ENCODE assay signal across 24 cellular contexts in the genomic region with DNA sequence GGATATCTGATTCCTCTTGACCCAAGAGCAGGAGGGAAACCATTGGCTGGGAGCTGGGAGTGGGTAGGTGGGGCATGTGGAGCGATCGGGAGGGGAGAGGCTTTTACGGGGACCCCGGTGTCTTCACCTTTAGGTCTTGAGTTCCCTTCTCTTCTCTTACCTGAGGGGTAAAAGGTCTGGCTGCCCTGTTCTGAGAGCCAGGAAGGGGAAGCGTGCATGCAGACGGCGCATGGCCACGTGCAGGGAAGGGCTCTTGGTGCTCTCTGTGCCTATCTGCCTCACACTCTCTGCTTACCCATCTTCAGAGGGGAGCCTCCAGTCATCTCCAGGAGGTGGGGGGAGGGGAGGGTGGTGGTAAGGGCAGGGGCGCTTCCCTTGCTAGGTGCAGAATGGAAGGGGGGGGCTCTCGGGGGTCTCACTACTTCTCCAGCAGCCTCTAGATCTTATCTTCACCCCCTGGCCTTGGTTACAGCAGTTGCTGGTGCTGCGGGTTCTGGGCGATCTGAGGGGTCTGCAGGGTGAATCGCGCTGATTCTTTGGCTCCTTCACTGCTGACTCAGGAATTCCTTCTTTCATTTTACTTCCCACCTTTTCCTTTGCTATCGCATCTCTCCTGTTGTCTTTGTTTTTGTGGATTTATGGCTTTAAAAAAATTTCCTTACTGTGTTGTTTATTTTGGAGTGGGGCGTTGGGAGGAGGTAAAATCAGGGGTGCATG.
"Had no signal": no experiment of that assay in that cellular context is flagged by ENCODE, and none has a peak within 500 bp of the region (broad histone marks: within the 10 kb centered on the region; RNA-seq: fewer than 3 reads in every experiment).

No MANE protein-coding gene starts in this region.

- ATAC-seq: activated CD4-positive, CD25-positive, alpha-beta regulatory T cell treated with anti-CD3 and anti-CD28 coated beads, Interleukin-2, amount 50 U/mL, for 24 hours; left ventricle myocardium superior had no signal

- H3K27me3 Mint-ChIP-seq: activated CD4-positive, alpha-beta memory T cell treated with anti-CD3 and anti-CD28 coated beads for 36 hours had no signal

- H3K27me3 ChIP-seq: brain microvascular endothelial cell, dorsolateral prefrontal cortex, tibial nerve had no signal

- H3K36me3 ChIP-seq: brain microvascular endothelial cell, tibial nerve, WERI-Rb-1 had no signal

- H3K36me3 Mint-ChIP-seq: activated CD4-positive, alpha-beta memory T cell treated with anti-CD3 and anti-CD28 coated beads for 36 hours had no signal

- H3K27ac ChIP-seq: brain microvascular endothelial cell, coronary artery, tibial nerve, WERI-Rb-1 had no signal

- H3K27ac Mint-ChIP-seq: activated CD4-positive, alpha-beta memory T cell treated with anti-CD3 and anti-CD28 coated beads for 36 hours; activated T-helper 1 cell treated with anti-CD3 and anti-CD28 coated beads, Interleukin-12 subunit alpha, Interleukin-12 subunit beta, Interleukin-2, Interleukin-4 antibody, amounts not matched to agents 30 ng/mL and 10 ng/mL and 1 ng/mL, durations not matched to agents 14 hours and 24 hours and 36 hours; progenitor cell of endocrine pancreas; T-helper 1 cell treated with Interleukin-12 subunit alpha and Interleukin-12 subunit beta and Interleukin-4 antibody, amounts not matched to agents 30 μg/mL and 1 μg/mL, for 36 hours had no signal

- H3K4me3 ChIP-seq: coronary artery, dorsolateral prefrontal cortex, tibial nerve had no signal

- FAIRE-seq: astrocyte, frontal cortex had no signal

- H3K9me3 Mint-ChIP-seq: activated CD4-positive, alpha-beta memory T cell treated with anti-CD3 and anti-CD28 coated beads for 36 hours; T-helper 1 cell treated with Interleukin-12 subunit alpha and Interleukin-12 subunit beta and Interleukin-4 antibody, amounts not matched to agents 30 μg/mL and 1 μg/mL, for 36 hours had no signal

- H3K4me3 Mint-ChIP-seq: activated CD4-positive, alpha-beta memory T cell treated with anti-CD3 and anti-CD28 coated beads for 36 hours; activated T-helper 1 cell treated with anti-CD3 and anti-CD28 coated beads, Interleukin-12 subunit alpha, Interleukin-12 subunit beta, Interleukin-2, Interleukin-4 antibody, amounts not matched to agents 30 ng/mL and 10 ng/mL and 1 ng/mL, durations not matched to agents 14 hours and 24 hours and 36 hours; T-helper 1 cell treated with Interleukin-12 subunit alpha and Interleukin-12 subunit beta and Interleukin-4 antibody, amounts not matched to agents 30 μg/mL and 1 μg/mL, for 36 hours had no signal

- H3K9me3 ChIP-seq: tibial nerve had no signal

- DNase-seq: activated CD4-positive, alpha-beta memory T cell treated with anti-CD3 and anti-CD28 coated beads for 36 hours; activated CD4-positive, alpha-beta T cell treated with anti-CD3 and anti-CD28 coated beads for 48 hours; activated CD8-positive, alpha-beta memory T cell treated with anti-CD3 and anti-CD28 coated beads, Interleukin-2, amount 50 U/mL, for 4 hours; activated gamma-delta T cell treated with Interleukin-2 at 50 U/mL for 16 hours; activated naive CD4-positive, alpha-beta T cell treated with anti-CD3 and anti-CD28 coated beads, Interleukin-2, amount 50 U/mL, for 16 hours; activated T-cell treated with anti-CD3 and anti-CD28 coated beads, Interleukin-2, amount 50 U/mL, for 1 hour; amniotic stem cell; brain microvascular endothelial cell; effector memory CD4-positive, alpha-beta T cell; glutamatergic neuron; left ventricle myocardium superior; naive B cell; stimulated activated naive CD4-positive, alpha-beta T cell; T-helper 9 cell; WERI-Rb-1 had no signal

- H3K4me1 Mint-ChIP-seq: naive B cell had no signal
